Comparison of ENCODE assay signal across 7 cellular contexts in the genomic region with DNA sequence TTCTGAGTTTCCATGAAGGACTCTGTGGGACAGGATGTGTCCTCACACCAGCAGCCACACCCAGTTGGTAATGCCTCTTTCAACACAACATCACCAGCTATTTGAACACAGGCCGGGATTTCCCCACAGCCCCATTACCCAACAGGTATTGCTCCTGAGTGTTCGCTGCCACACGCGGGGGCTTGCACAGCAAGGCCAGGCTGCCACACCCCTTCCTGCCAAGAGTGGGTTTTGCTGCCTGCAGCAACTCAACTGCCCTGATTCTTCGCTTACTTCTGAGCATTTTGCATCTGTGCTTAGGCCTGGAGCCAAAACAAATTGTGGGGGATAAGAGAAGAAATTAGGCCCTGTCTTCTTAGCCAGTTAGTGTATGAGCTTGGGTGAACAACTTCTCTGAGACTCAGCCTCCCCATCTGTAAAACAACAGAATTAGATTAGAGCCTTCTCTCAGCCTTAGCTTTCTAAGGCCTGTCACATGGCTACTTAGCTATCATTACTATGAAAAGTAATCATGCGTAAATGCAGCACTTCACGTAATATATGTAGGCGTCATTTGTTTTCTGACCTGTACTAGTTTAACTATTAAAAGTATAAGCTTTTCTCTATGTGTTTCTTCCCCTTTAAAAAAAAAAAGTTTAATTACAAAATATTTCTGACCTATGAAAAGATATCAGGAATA. TPM values are rescaled to one million over a fixed set of nuclear protein-coding genes. Genes with fewer than 3 reads are reported as not detected.
DNase-seq lines count a peak whose midpoint lies in the region; ATAC-seq lines count a peak whose summit lies in the region.

No MANE protein-coding gene starts in this region.

- DNase-seq in NOMO-1 treated with dmso at 0.1 percent for 144 hours (lab: John Stamatoyannopoulos, UW; ENCODE audit: unreplicated experiment) (peak; percentile 86), activated T-cell treated with anti-CD3 and anti-CD28 coated beads for 24 hours (ENCODE audit: low read depth) (peak; percentile 16), left cardiac atrium (peak; percentile 40), DMS 273 (lab: John Stamatoyannopoulos, UW; ENCODE audit: unreplicated experiment) (no peak), AG08395 (ENCODE audit: low spot score) (no peak)
- peak; percentile 48 for DNase-seq in stimulated activated naive CD4-positive, alpha-beta T cell treated with Interleukin-2 at 50 U/mL for 16 hours (lab: John Stamatoyannopoulos, UW)

- ATAC-seq in left cardiac atrium (peak in 1 of 2 donors; percentile 38), HG03025 (IDR thresholded peaks at IDR 0.05; ENCODE audit: low FRiP score, unreplicated experiment) (no peak)

- intact Hi-C loops in left cardiac atrium (cut with DNase I), result loop anchor here (2.0 to 10.0 kb wide), 3 partner anchors 55 to 127 kb away; a partner anchor contains a TSS

RNA-seq across cellular contexts. Expression of a gene that starts 20.0 kb away (rescaled TPM):
- 10 to 100 TPM; 36.2 to 56.4 TPM for total RNA-seq in left cardiac atrium

Comparison
In these comparisons a context has a peak if more than half of its experiments do, and no peak if none do; other contexts are left out.
1. DNase-seq: peak in NOMO-1 treated with dmso at 0.1 percent for 144 hours (single experiment), activated T-cell treated with anti-CD3 and anti-CD28 coated beads for 24 hours (single experiment), left cardiac atrium (single experiment) and stimulated activated naive CD4-positive, alpha-beta T cell treated with Interleukin-2 at 50 U/mL for 16 hours (single experiment); none in DMS 273 (single experiment) and AG08395 (single experiment).